Comparison of ENCODE assay signal across 8 cellular contexts in the genomic region with DNA sequence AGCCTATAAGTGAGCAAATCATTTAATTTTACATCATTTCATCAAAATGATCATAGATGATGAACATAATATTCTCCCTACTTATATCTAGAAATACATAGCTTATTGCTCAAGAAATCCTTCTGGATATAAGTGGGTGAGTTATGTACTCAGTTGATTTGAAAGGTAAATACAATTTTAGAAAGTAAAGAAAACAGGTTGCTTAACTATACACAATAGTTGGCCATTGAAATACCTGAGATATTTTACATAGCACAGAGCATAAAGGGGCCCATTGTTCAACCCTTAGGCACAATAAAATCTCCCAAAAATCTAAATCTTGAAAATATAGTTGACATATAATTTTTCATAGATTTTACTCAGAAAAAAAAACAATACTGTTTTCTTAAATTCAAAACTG.
"Had no signal": no experiment of that assay in that cellular context is flagged by ENCODE, and none has a peak within 500 bp of the region (broad histone marks: within the 10 kb centered on the region; RNA-seq: fewer than 3 reads in every experiment).

No MANE protein-coding gene starts in this region.

- DNase-seq: GM23248, H9, HCEC 1CT, KBM-7 had no signal

- H3K27ac ChIP-seq: GM23248, KMS-11 had no signal

- H2AFZ ChIP-seq: GM23248 had no signal

- H3K9ac ChIP-seq: GM23248, KMS-11 had no signal

- FAIRE-seq: H1, H54, HTR-8/SVneo had no signal

- H3K4me3 ChIP-seq: GM23248 had no signal

- H3K4me2 ChIP-seq: KMS-11 had no signal
